ENCODE assay signal across 8 cellular contexts in genomic region chrX:136496768-136497555, GRCh38. TPM values are rescaled to one million over a fixed set of nuclear protein-coding genes. Genes with fewer than 3 reads are reported as not detected.
DNase-seq lines count a peak whose midpoint lies in the region; ATAC-seq, FAIRE-seq and TF ChIP-seq lines count a peak whose summit lies in the region.

No MANE protein-coding gene starts in this region.

- H4K20me1 ChIP-seq in astrocyte (ENCODE audit: insufficient read depth, low read length) = no peaks in the 10 kb centered on the region

- H3K27me3 ChIP-seq in astrocyte (ENCODE audit: insufficient read depth, low read length) (no peaks in the 10 kb centered on the region), rectal smooth muscle tissue (ENCODE audit: control insufficient read depth, insufficient read depth, low read length) (no peaks in the 10 kb centered on the region), vagina (no peaks in the 10 kb centered on the region)

- peak; percentile 59 for DNase-seq in NCI-H187 treated with DMSO at 0.1 percent for 48 hours (lab: John Stamatoyannopoulos, UW)
- peak; percentile 79 for DNase-seq in T-helper 22 cell (ENCODE audit: low read depth)
- DNase-seq in astrocyte (ENCODE audit: low read depth) = peak; percentile 76
- peak; percentile 55 for DNase-seq in hepatic stellate cell (ENCODE audit: low spot score)
- no peak for DNase-seq in vagina (ENCODE audit: extremely low spot score in 2 of 2)

- ATAC-seq in GM18511 (IDR thresholded peaks at IDR 0.05; ENCODE audit: unreplicated experiment) (peak; percentile 81), HG02973 (IDR thresholded peaks at IDR 0.05; ENCODE audit: unreplicated experiment) (peak; percentile 75)

- TF ChIP-seq CTCF in astrocyte (IDR thresholded peaks at IDR 0.05; ENCODE audit: insufficient read depth, low read depth, low read length) = no peak
- no peak for TF ChIP-seq CTCF in vagina (IDR thresholded peaks at IDR 0.05)

- H3K4me1 ChIP-seq in astrocyte (ENCODE audit: insufficient read depth, low read length) = no peaks in the 10 kb centered on the region
- H3K4me1 ChIP-seq in rectal smooth muscle tissue (ENCODE audit: control insufficient read depth, insufficient read depth, low read length) = no peaks in the 10 kb centered on the region
- H3K4me1 ChIP-seq in vagina = peaks cover 7% of the 10 kb centered on the region

- H3K4me2 ChIP-seq in astrocyte (ENCODE audit: low read length) = peak overlapping the region; percentile 94

- peaks cover 3% of the 10 kb centered on the region for H3K36me3 ChIP-seq in astrocyte (ENCODE audit: insufficient read depth, low read length)
- no peaks in the 10 kb centered on the region for H3K36me3 ChIP-seq in rectal smooth muscle tissue (ENCODE audit: control insufficient read depth, insufficient read depth, low read length)
- H3K36me3 ChIP-seq in vagina = no peaks in the 10 kb centered on the region

- H3K27ac Mint-ChIP-seq in astrocyte (ENCODE audit: unreplicated experiment) = peak overlapping the region; percentile 98

- peak overlapping the region; percentile 86 for H3K4me3 ChIP-seq in astrocyte (ENCODE audit: insufficient read depth, low read depth, low read length)
- H3K4me3 ChIP-seq in rectal smooth muscle tissue (ENCODE audit: low read length) = peak overlapping the region; percentile 51
- H3K4me3 ChIP-seq in vagina = peak overlapping the region; percentile 52 to 54

- intact Hi-C loops in vagina (cut with DNase I) = loop anchor here (5.0 kb wide), 1 partner anchor 80 kb away; no protein-coding TSS in a partner anchor

- H3K9ac ChIP-seq in astrocyte (ENCODE audit: low read length) (peak overlapping the region; percentile 88), rectal smooth muscle tissue (ENCODE audit: low read length) (no peak overlapping the region)

- H3K9me3 ChIP-seq in astrocyte (ENCODE audit: insufficient read depth, low read depth, low read length) (no peaks in the 10 kb centered on the region), vagina (no peaks in the 10 kb centered on the region)

- peak overlapping the region; percentile 97 for H3K4me3 Mint-ChIP-seq in astrocyte (ENCODE audit: unreplicated experiment)

- H3K27me3 Mint-ChIP-seq in astrocyte (ENCODE audit: low read depth, unreplicated experiment) = no peaks in the 10 kb centered on the region

- H3K27ac ChIP-seq in astrocyte (ENCODE audit: low read depth, low read length) (peak overlapping the region; percentile 92), rectal smooth muscle tissue (ENCODE audit: low read depth, low read length) (peak overlapping the region; percentile 87), vagina (peak overlapping the region; percentile 88)

- H3K4me1 Mint-ChIP-seq in astrocyte (ENCODE audit: low read depth, unreplicated experiment) = no peaks in the 10 kb centered on the region

- no peaks in the 10 kb centered on the region for H3K9me3 Mint-ChIP-seq in astrocyte (ENCODE audit: unreplicated experiment)

- TF ChIP-seq POLR2A in vagina (IDR thresholded peaks at IDR 0.05) = no peak

- no peak for FAIRE-seq in astrocyte (lab: Jason Lieb, UNC)

- H2AFZ ChIP-seq in astrocyte (ENCODE audit: low read depth, low read length) = peak overlapping the region; percentile 90

- H3K79me2 ChIP-seq in astrocyte (ENCODE audit: insufficient read depth, low read length) = peaks cover 21% of the 10 kb centered on the region

- H3K36me3 Mint-ChIP-seq in astrocyte (ENCODE audit: low read depth, unreplicated experiment) = no peaks in the 10 kb centered on the region

RNA-seq across cellular contexts. Expression of gene HTATSF1, which starts 0.4 kb away (rescaled TPM):
- total RNA-seq in astrocyte = 29.1 and 33.1 TPM in 2 replicates
- 60.9 TPM for total RNA-seq in vagina

RNA-seq across cellular contexts. Expression of gene BRS3, which starts 9.2 kb away (rescaled TPM):
- not detected in 2 replicates for total RNA-seq in astrocyte
- total RNA-seq in vagina = not detected

RNA-seq across cellular contexts. Expression of gene VGLL1, which starts 35.1 kb away (rescaled TPM):
- 1.3 TPM in 1 of 2 replicates, not detected in the other for total RNA-seq in astrocyte
- not detected for total RNA-seq in vagina

Comparison
In these comparisons a context has a peak if more than half of its experiments do, and no peak if none do; other contexts are left out.
1. DNase-seq: peak in NCI-H187 treated with DMSO at 0.1 percent for 48 hours (single experiment), T-helper 22 cell (single experiment), astrocyte (single experiment) and hepatic stellate cell (single experiment); none in vagina (0 of 2).
2. Peak in every context shown above with its lines, with median percentiles within 50 percentile points of each other: H3K27ac ChIP-seq and H3K4me3 ChIP-seq.